Comparison of ENCODE assay signal across 8 cellular contexts in the genomic region with DNA sequence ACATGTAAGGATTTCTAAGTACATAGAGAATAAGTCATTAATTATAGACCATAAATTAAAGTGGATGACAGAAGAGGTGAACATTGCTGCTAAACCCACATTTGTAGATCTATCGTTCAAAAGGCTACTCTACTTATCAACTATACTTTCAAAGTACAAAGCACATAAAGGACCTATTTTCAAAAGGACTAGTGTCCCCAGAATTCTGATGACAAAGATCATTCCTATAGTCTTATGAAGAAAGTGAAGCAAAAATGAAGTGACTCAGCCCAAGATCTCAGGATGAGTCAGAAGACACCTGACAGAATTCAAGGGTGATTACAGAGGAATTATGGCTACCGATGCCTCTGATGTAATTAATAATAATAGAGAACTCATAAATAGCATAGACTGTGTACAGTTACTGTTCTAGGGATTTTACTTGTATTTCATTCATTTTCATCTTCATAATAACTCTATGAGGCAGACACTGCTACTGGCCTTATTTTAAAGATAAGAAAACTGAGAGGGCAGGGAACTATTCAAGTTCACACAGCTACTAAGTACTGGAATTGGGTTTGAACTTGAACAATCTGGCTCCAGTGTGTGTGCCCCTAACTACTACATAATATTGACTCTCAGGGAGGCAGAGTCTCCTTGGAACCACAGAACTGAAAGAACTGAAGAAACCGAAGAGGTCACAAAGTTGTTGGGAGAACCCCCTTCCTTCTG. TPM values are rescaled to one million over a fixed set of nuclear protein-coding genes. Genes with fewer than 3 reads are reported as not detected.
DNase-seq lines count a peak whose midpoint lies in the region; ATAC-seq and TF ChIP-seq lines count a peak whose summit lies in the region.

No MANE protein-coding gene starts in this region.

- no peak for TF ChIP-seq CTCF in chondrocyte (IDR thresholded peaks at IDR 0.05)

- peak overlapping the region in 1 of 2 donors; percentile 18 for H3K27ac ChIP-seq in aorta (ENCODE audit: low read depth in 1 of 2, low read length in 2 of 2)

- H3K4me1 Mint-ChIP-seq in chondrocyte (ENCODE audit: low read depth) = peaks cover 41% of the 10 kb centered on the region
- H3K4me1 Mint-ChIP-seq in immature natural killer cell = peaks cover 11 to 39% of the 10 kb centered on the region in 2 donors

- no peaks in the 10 kb centered on the region for H3K36me3 Mint-ChIP-seq in chondrocyte (ENCODE audit: low read depth)
- H3K36me3 Mint-ChIP-seq in immature natural killer cell = no peaks in the 10 kb centered on the region

- no peaks in the 10 kb centered on the region for H3K9me3 ChIP-seq in aorta (ENCODE audit: control insufficient read depth, low read length)

- no peak overlapping the region for H3K4me3 ChIP-seq in aorta (ENCODE audit: low read length in 2 of 2)

- H3K27me3 Mint-ChIP-seq in chondrocyte (ENCODE audit: low read depth) (no peaks in the 10 kb centered on the region), immature natural killer cell (ENCODE audit: low read depth in 3 of 3) (no peaks in the 10 kb centered on the region)

- H3K27ac Mint-ChIP-seq in chondrocyte (ENCODE audit: unreplicated experiment) (peak overlapping the region; percentile 75), immature natural killer cell (no peak overlapping the region)

- H3K9me3 Mint-ChIP-seq in chondrocyte (ENCODE audit: low read depth) (no peaks in the 10 kb centered on the region), immature natural killer cell (no peaks in the 10 kb centered on the region)

- ATAC-seq in GM19455 (IDR thresholded peaks at IDR 0.05; ENCODE audit: unreplicated experiment) (peak; percentile 89), HG03175 (IDR thresholded peaks at IDR 0.05; ENCODE audit: unreplicated experiment) (peak; percentile 84), aorta (ENCODE audit: low FRiP score) (no peak)

- H3K4me3 Mint-ChIP-seq in chondrocyte (ENCODE audit: unreplicated experiment) (no peak overlapping the region), immature natural killer cell (no peak overlapping the region)

- no peaks in the 10 kb centered on the region for H3K36me3 ChIP-seq in aorta (ENCODE audit: control insufficient read depth in 1 of 2, insufficient read depth in 2 of 2, low read length in 1 of 2)

- H3K4me1 ChIP-seq in aorta (ENCODE audit: control insufficient read depth in 1 of 2, insufficient read depth in 2 of 2, low read length in 2 of 2) = peaks cover 7 to 11% of the 10 kb centered on the region in 2 donors

- 69 to 71% methylated on average over 3 of the region's 3 CpGs for WGBS in aorta, 2 donors

- in situ Hi-C loops in Caki2 (cut with HindIII; ENCODE audit: low pct_unique_long_range_greater_than_20kb, low sequenced_read_pairs) = no loop called here

- H3K27me3 ChIP-seq in aorta (ENCODE audit: control insufficient read depth in 1 of 2, insufficient read depth in 2 of 2, low read length in 1 of 2) = no peaks in the 10 kb centered on the region

- intact Hi-C loops in aorta (cut with DNase I) = loop anchor here in 1 of 2 donors (5.0 kb wide), 1 partner anchor 55 kb away; no protein-coding TSS in a partner anchor

- DNase-seq in Caki2 (ENCODE audit: low read depth) = peak; percentile 30
- no peak for DNase-seq in chondrocyte (ENCODE audit: low spot score)
- DNase-seq in immature natural killer cell = no peak
- DNase-seq in NCI-H526 treated with DMSO at 0.1 percent for 48 hours (lab: John Stamatoyannopoulos, UW) = no peak
- DNase-seq in cerebellar cortex (ENCODE audit: low spot score) = no peak
- DNase-seq in aorta = no peak

RNA-seq across cellular contexts. Expression of a gene that starts 17.1 kb away (rescaled TPM):
- total RNA-seq in Caki2 (2014; rRNA removed; shearing (Covaris generic); ENCODE audit: low replicate concordance) = 3.9 and 27.8 TPM in 2 replicates
- total RNA-seq in chondrocyte = 24.9 to 27.3 TPM (median 27.0 TPM) in 3 replicates
- polyA plus RNA-seq in immature natural killer cell = 1 to 10 TPM in 2 of 3 donors, not detected in 1; 2.1 to 3.6 TPM
- 10 to 100 TPM; 23.7 to 24.1 TPM for total RNA-seq in aorta
- 1 to 10 TPM; 4.8 to 5.4 TPM for polyA plus RNA-seq in aorta
